14 cellular contexts compared by ENCODE assay signal in the genomic region with DNA sequence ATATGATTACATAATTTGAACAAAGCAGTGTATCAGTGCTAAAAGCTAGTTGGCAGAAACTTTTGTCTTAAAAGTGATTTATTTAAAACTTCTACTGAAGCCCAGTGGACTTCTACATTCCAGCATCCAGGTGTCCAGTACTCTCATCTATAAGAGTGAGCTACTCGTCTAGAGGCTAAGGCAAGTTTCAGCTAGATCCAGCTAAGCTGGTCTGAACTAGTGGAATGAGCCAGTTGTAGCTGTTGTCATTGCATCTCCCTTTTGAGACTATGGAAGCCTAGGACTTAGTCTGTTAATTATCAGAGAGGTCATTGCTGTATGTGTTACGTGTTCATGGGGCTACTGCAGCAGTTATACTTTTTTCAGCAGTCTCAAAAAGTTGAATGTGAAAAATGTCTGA.
"Had no signal": no experiment of that assay in that cellular context is flagged by ENCODE, and none has a peak within 500 bp of the region (broad histone marks: within the 10 kb centered on the region; RNA-seq: fewer than 3 reads in every experiment).

No MANE protein-coding gene starts in this region.

- H3K36me3 ChIP-seq: ascending aorta, breast epithelium, gastrocnemius medialis, heart left ventricle, neural progenitor cell, tibial nerve, vagina had no signal

- H3K4me1 ChIP-seq: breast epithelium had no signal

- H3K4me3 Mint-ChIP-seq: neural progenitor cell had no signal

- DNase-seq: cerebellar nuclear complex; effector memory CD4-positive, alpha-beta T cell; gastrocnemius medialis; heart left ventricle; left colon; midbrain had no signal

- H3K27ac Mint-ChIP-seq: neural progenitor cell had no signal

- H3K9me3 Mint-ChIP-seq: neural progenitor cell had no signal

- H3K9ac ChIP-seq: neural progenitor cell had no signal

- H3K27ac ChIP-seq: ascending aorta, breast epithelium, epithelial cell of prostate, gastrocnemius medialis, heart left ventricle, neural progenitor cell, tibial nerve, vagina had no signal

- H3K36me3 Mint-ChIP-seq: neural progenitor cell had no signal

- H3K27me3 ChIP-seq: ascending aorta, breast epithelium, gastrocnemius medialis, heart left ventricle, neural progenitor cell, tibial nerve, vagina had no signal

- H3K4me3 ChIP-seq: ascending aorta, breast epithelium, gastrocnemius medialis, heart left ventricle, lung, neural progenitor cell, tibial nerve, vagina had no signal

- H3K9me3 ChIP-seq: ascending aorta, breast epithelium, gastrocnemius medialis, heart left ventricle, tibial nerve, vagina had no signal

- ATAC-seq: gastrocnemius medialis, heart left ventricle, left colon, sciatic nerve had no signal

- H3K4me2 ChIP-seq: neural progenitor cell had no signal
